ENCODE assay signal across 31 cellular contexts in genomic region chr17:46766493-46767491, GRCh38. TPM values are rescaled to one million over a fixed set of nuclear protein-coding genes. Genes with fewer than 3 reads are reported as not detected.
DNase-seq lines count a peak whose midpoint lies in the region; ATAC-seq, FAIRE-seq and TF ChIP-seq lines count a peak whose summit lies in the region.
"Had no signal": no experiment of that assay in that cellular context is flagged by ENCODE, and none has a peak within 500 bp of the region (broad histone marks: within the 10 kb centered on the region; RNA-seq: fewer than 3 reads in every experiment).

No MANE protein-coding gene starts in this region.

- H2BK120ac ChIP-seq in H1 (replicated peaks; ENCODE audit: low read depth, low read length) (no peak overlapping the region), neuronal stem cell (ENCODE audit: low read depth, low read length) (no peak overlapping the region)

- no peaks in the 10 kb centered on the region for H3K79me2 ChIP-seq in H1 (ENCODE audit: control insufficient read depth in 1 of 2, insufficient read depth in 2 of 2, low read length in 2 of 2)

- H3K27me3 Mint-ChIP-seq in stimulated activated naive B cell treated with anti-CD40 and anti-IgM and Interleukin-4, amounts not matched to agents 10 μg/mL and 1 μg/mL and 100 μg/mL, for 72 hours: peaks cover 0 to 8% of the 10 kb centered on the region in 2 donors
- H3K27me3 Mint-ChIP-seq: stimulated activated memory B cell treated with anti-CD40 and anti-IgM and Interleukin-4, amounts not matched to agents 10 μg/mL and 1 μg/mL and 100 μg/mL, for 72 hours had no signal

- no peak overlapping the region for H4K5ac ChIP-seq in H1 (ENCODE audit: insufficient read length, low read depth, low read length)

- TF ChIP-seq RAD21 in H1 (IDR thresholded peaks at IDR 0.05 in 1 of 2, conservative IDR thresholded peaks at IDR 0.05 in 1 of 2; ENCODE audit: low read depth in 2 of 2, low read length in 2 of 2): no peak

- H3K9ac ChIP-seq in H1 (replicated peaks in 1 of 4; ENCODE audit: extremely low read depth in 1 of 4, low read depth in 3 of 4, low read length in 3 of 4) (no peak overlapping the region), neuronal stem cell (ENCODE audit: low read depth, low read length, poor library complexity) (no peak overlapping the region)
- H3K9ac ChIP-seq: BLaER1, KMS-11 had no signal

- H3K36me3 ChIP-seq in H7 (replicated peaks; ENCODE audit: control insufficient read depth, insufficient read depth, low read length) (no peaks in the 10 kb centered on the region; the same call in 1 of the 2 replicates), H1 (ENCODE audit: control insufficient read depth in 2 of 4, insufficient read depth in 4 of 4, low read length in 3 of 4) (no peaks in the 10 kb centered on the region; a peak in 1 of 8 replicates), neuronal stem cell (replicated peaks in 1 of 2; ENCODE audit: control insufficient read depth in 2 of 2, insufficient read depth in 2 of 2, low read length in 2 of 2) (peaks cover 0 to 77% of the 10 kb centered on the region in 2 donors), gastroesophageal sphincter (no peaks in the 10 kb centered on the region)
- H3K36me3 ChIP-seq: esophagus squamous epithelium, spleen had no signal

- H3K27ac Mint-ChIP-seq in stimulated activated naive B cell treated with anti-CD40 and anti-IgM and Interleukin-4, amounts not matched to agents 10 μg/mL and 1 μg/mL and 100 μg/mL, for 72 hours: no peak overlapping the region
- H3K27ac Mint-ChIP-seq: activated naive CD4-positive, alpha-beta T cell treated with anti-CD3 and anti-CD28 coated beads for 36 hours; stimulated activated memory B cell treated with anti-CD40 and anti-IgM and Interleukin-4, amounts not matched to agents 10 μg/mL and 1 μg/mL and 100 μg/mL, for 72 hours had no signal

- H3K27me3 ChIP-seq in H7 (ENCODE audit: control insufficient read depth, insufficient read depth, low read length) (peaks cover 4% of the 10 kb centered on the region; the same call in 1 of the 2 replicates), H1 (replicated peaks in 1 of 4; ENCODE audit: control insufficient read depth in 3 of 4, extremely low read depth in 1 of 4, insufficient read depth in 3 of 4, low read length in 3 of 4) (peaks cover 20 to 38% (median 36%) of the 10 kb centered on the region in 4 experiments), neuronal stem cell (ENCODE audit: control insufficient read depth in 3 of 3, insufficient read depth in 3 of 3, low read depth in 1 of 3, low read length in 3 of 3) (peaks cover 0 to 4% (median 0%) of the 10 kb centered on the region in 3 experiments), gastroesophageal sphincter (peaks cover under 1% of the 10 kb centered on the region)
- H3K27me3 ChIP-seq: testis had no signal

- no peak overlapping the region for H3K4me3 Mint-ChIP-seq in stimulated activated naive B cell treated with anti-CD40 and anti-IgM and Interleukin-4, amounts not matched to agents 10 μg/mL and 1 μg/mL and 100 μg/mL, for 72 hours
- H3K4me3 Mint-ChIP-seq: activated naive CD4-positive, alpha-beta T cell treated with anti-CD3 and anti-CD28 coated beads for 36 hours; HFFc6; stimulated activated memory B cell treated with anti-CD40 and anti-IgM and Interleukin-4, amounts not matched to agents 10 μg/mL and 1 μg/mL and 100 μg/mL, for 72 hours had no signal

- H4K91ac ChIP-seq in H1 (replicated peaks; ENCODE audit: insufficient read length, low read length) (no peak overlapping the region), neuronal stem cell (ENCODE audit: low read depth, low read length, poor library complexity) (no peak overlapping the region)

- DNase-seq in H7: peak; percentile 52
- peak in 1 of 2 experiments; percentile 40 for DNase-seq in H1 (ENCODE audit: low read depth in 1 of 2, low spot score in 2 of 2)
- no peak for DNase-seq in neuronal stem cell (ENCODE audit: low spot score)
- DNase-seq in NCI-H2171 (lab: John Stamatoyannopoulos, UW): no peak
- no peak for DNase-seq in D721Med (ENCODE audit: insufficient read length, low spot score)
- DNase-seq in stimulated activated naive B cell treated with anti-CD40 and anti-IgM and Interleukin-4, amounts not matched to agents 10 μg/mL and 1 μg/mL and 100 μg/mL, for 72 hours: no peak
- DNase-seq: activated CD4-positive, CD25-positive, alpha-beta regulatory T cell treated with anti-CD3 and anti-CD28 coated beads, Interleukin-2, amount 50 U/mL, for 72 hours; activated naive CD4-positive, alpha-beta T cell treated with anti-CD3 and anti-CD28 coated beads for 36 hours; amniotic stem cell; COR-L47; esophagus squamous epithelium; HFFc6; hypothalamus; NCI-H1436 treated with DMSO at 0.1 percent for 48 hours; NCI-H2107; NCI-H446 treated with DMSO at 0.1 percent for 48 hours; nucleus accumbens; SIG-M5; stimulated activated CD4-positive, alpha-beta T cell treated with anti-CD3 and anti-CD28 coated beads, Interleukin-2, amount 100 ng/mL, for 48 hours; testis had no signal

- TF ChIP-seq CTCF in C4-2B (conservative IDR thresholded peaks at IDR 0.05) (no peak), H1 (IDR thresholded peaks at IDR 0.05; ENCODE audit: control extremely low read depth in 1 of 3, insufficient read depth in 1 of 3, low read depth in 1 of 3, low read length in 3 of 3) (no peak), D721Med (IDR thresholded peaks at IDR 0.05; ENCODE audit: insufficient read depth, missing control alignments) (no peak), gastroesophageal sphincter (IDR thresholded peaks at IDR 0.05) (no peak)

- TF ChIP-seq POLR2A in H1 (IDR thresholded peaks at IDR 0.05; ENCODE audit: control extremely low read depth in 1 of 2, low read depth in 2 of 2, low read length in 2 of 2) (no peak), gastroesophageal sphincter (IDR thresholded peaks at IDR 0.05) (no peak)

- no peak overlapping the region for H3K4me3 ChIP-seq in H7 (ENCODE audit: insufficient read depth, low read depth, low read length)
- H3K4me3 ChIP-seq in H1 (ENCODE audit: extremely low read depth in 1 of 4, insufficient read depth in 2 of 4, low read depth in 3 of 4, low read length in 4 of 4): no peak overlapping the region
- H3K4me3 ChIP-seq in neuronal stem cell (ENCODE audit: low read length in 2 of 2): no peak overlapping the region
- no peak overlapping the region for H3K4me3 ChIP-seq in gastroesophageal sphincter
- H3K4me3 ChIP-seq: BLaER1, coronary artery, esophagus squamous epithelium, spleen, testis had no signal

- H2BK20ac ChIP-seq in H1 (ENCODE audit: low read length): no peak overlapping the region

- peaks cover 3 to 19% of the 10 kb centered on the region in 2 donors for H3K4me1 Mint-ChIP-seq in stimulated activated naive B cell treated with anti-CD40 and anti-IgM and Interleukin-4, amounts not matched to agents 10 μg/mL and 1 μg/mL and 100 μg/mL, for 72 hours

- H3K14ac ChIP-seq in H1 (ENCODE audit: insufficient read length) (no peak overlapping the region), neuronal stem cell (ENCODE audit: low read length) (no peak overlapping the region)

- peaks cover 0 to 15% (median 10%) of the 10 kb centered on the region in 4 experiments; a peak in 6 of 7 replicates for H3K4me1 ChIP-seq in H1 (replicated peaks in 1 of 4; ENCODE audit: control insufficient read depth in 3 of 4, insufficient read depth in 4 of 4, low read length in 3 of 4)
- H3K4me1 ChIP-seq in neuronal stem cell (ENCODE audit: control insufficient read depth in 2 of 2, insufficient read depth in 1 of 2, low read depth in 1 of 2, low read length in 2 of 2): peaks cover 0 to 19% of the 10 kb centered on the region in 2 donors
- H3K4me1 ChIP-seq in gastroesophageal sphincter: peaks cover 0 to 16% (median 0%) of the 10 kb centered on the region in 3 donors

- no peak for ATAC-seq in gastroesophageal sphincter
- ATAC-seq in stimulated activated naive B cell treated with anti-CD40 and anti-IgM and Interleukin-4, amounts not matched to agents 10 μg/mL and 1 μg/mL and 100 μg/mL, for 72 hours (replicated peaks): no peak
- ATAC-seq: stimulated activated memory B cell treated with anti-CD40 and anti-IgM and Interleukin-4, amounts not matched to agents 10 μg/mL and 1 μg/mL and 100 μg/mL, for 72 hours had no signal

- H3K23ac ChIP-seq in H1 (ENCODE audit: insufficient read length) (no peak overlapping the region), neuronal stem cell (ENCODE audit: low read depth, low read length, poor library complexity) (peak overlapping the region; percentile 38)

- peaks cover 3 to 10% of the 10 kb centered on the region in 2 experiments for H4K20me1 ChIP-seq in H1 (replicated peaks in 1 of 2; ENCODE audit: control insufficient read depth in 1 of 2, insufficient read depth in 2 of 2, low read length in 2 of 2)
- H4K20me1 ChIP-seq: BLaER1 had no signal

- no peak overlapping the region for H2BK15ac ChIP-seq in H1 (ENCODE audit: low read length)
- H2BK15ac ChIP-seq in neuronal stem cell (ENCODE audit: low read length): no peak overlapping the region

- POLR2A ChIA-PET in H1 (lab: Charles Lee; ENCODE audit: partially characterized antibody): interaction anchor here (0.7 to 1.0 kb wide), 3 partner anchors 9 to 44 kb away, joined by 3 to 4 read pairs (median 3); no protein-coding TSS in a partner anchor

- H2BK12ac ChIP-seq in H1 (ENCODE audit: low read depth, low read length) (0 out of 2 replicates have a peak overlapping the region, but pooled peaks have one; percentile 27), neuronal stem cell (ENCODE audit: low read length) (no peak overlapping the region)

- H2AK5ac ChIP-seq in H1 (ENCODE audit: low read depth, low read length) (0 out of 2 replicates have a peak overlapping the region, but pooled peaks have one; percentile 30), neuronal stem cell (ENCODE audit: low read depth, low read length) (no peak overlapping the region)

- H3K56ac ChIP-seq in H1 (replicated peaks; ENCODE audit: insufficient read length, low read depth, low read length): no peak overlapping the region

- no peak overlapping the region for H3K4me2 ChIP-seq in H1 (ENCODE audit: insufficient read depth in 1 of 2, low read depth in 2 of 2, low read length in 2 of 2)
- no peak overlapping the region for H3K4me2 ChIP-seq in neuronal stem cell (ENCODE audit: insufficient read depth, low read length, poor library complexity, severe bottlenecking)
- H3K4me2 ChIP-seq: BLaER1, KMS-11 had no signal

- H3K4ac ChIP-seq in H1 (replicated peaks; ENCODE audit: insufficient read length, low read depth, low read length) (no peak overlapping the region), neuronal stem cell (ENCODE audit: low read length) (peak overlapping the region; percentile 30)

- H4K8ac ChIP-seq in H1 (ENCODE audit: extremely low read depth, insufficient read depth, low read length) (no peak overlapping the region; the same call in 1 of the 2 replicates), neuronal stem cell (ENCODE audit: low read depth, low read length) (no peak overlapping the region)

- peak overlapping the region; percentile 2; the same call in 1 of the 2 replicates for H3K27ac ChIP-seq in C4-2B
- H3K27ac ChIP-seq in H1 (ENCODE audit: low read depth, low read length): no peak overlapping the region
- no peak overlapping the region for H3K27ac ChIP-seq in neuronal stem cell (replicated peaks; ENCODE audit: low read length)
- H3K27ac ChIP-seq in gastroesophageal sphincter: no peak overlapping the region
- H3K27ac ChIP-seq: BLaER1, coronary artery, esophagus squamous epithelium, KMS-11, spleen, testis had no signal

- 86% methylated on average over 21 of the region's 21 CpGs; no CpG with 5 or more reads in 1 of the 2 experiments for WGBS in H1 (ENCODE audit: extremely low coverage in 1 of 2, insufficient coverage in 1 of 2, insufficient read length in 1 of 2, insufficient replicate concordance in 2 of 2, low coverage in 1 of 2, low lambda C conversion rate in 2 of 2, missing lambda C conversion rate in 1 of 2), 2 experiments
- WGBS in neuronal stem cell (ENCODE audit: extremely low coverage in 2 of 2, insufficient read length in 2 of 2, insufficient replicate concordance in 1 of 2), 2 donors: no CpG with 5 or more reads among the region's 21 CpGs
- WGBS in gastroesophageal sphincter (ENCODE audit: low coverage in 1 of 2), 2 donors: 93 to 94% methylated on average over 3 to 9 of the region's 21 CpGs

- peaks cover 0 to 2% of the 10 kb centered on the region in 2 donors for H3K36me3 Mint-ChIP-seq in stimulated activated naive B cell treated with anti-CD40 and anti-IgM and Interleukin-4, amounts not matched to agents 10 μg/mL and 1 μg/mL and 100 μg/mL, for 72 hours
- H3K36me3 Mint-ChIP-seq: stimulated activated memory B cell treated with anti-CD40 and anti-IgM and Interleukin-4, amounts not matched to agents 10 μg/mL and 1 μg/mL and 100 μg/mL, for 72 hours had no signal

- H2AFZ ChIP-seq in H1 (ENCODE audit: low read length) (no peak overlapping the region), neuronal stem cell (ENCODE audit: low read length) (no peak overlapping the region)

- TF ChIP-seq EP300 in H1 (IDR thresholded peaks at IDR 0.05; ENCODE audit: borderline replicate concordance in 1 of 2, low read depth in 2 of 2, low read length in 2 of 2) (no peak), gastroesophageal sphincter (IDR thresholded peaks at IDR 0.05) (no peak)

- CTCF ChIA-PET in H1 (lab: Charles Lee; ENCODE audit: partially characterized antibody): interaction anchor here (0.6 to 1.7 kb wide), 11 partner anchors 10 to 108 kb away, joined by 3 to 6 read pairs (median 3); no protein-coding TSS in a partner anchor

- H3K9me3 ChIP-seq in H1 (ENCODE audit: insufficient read depth in 2 of 2, low read depth in 1 of 2, low read length in 1 of 2) (no peaks in the 10 kb centered on the region; a peak in 1 of 4 replicates), neuronal stem cell (replicated peaks in 1 of 2; ENCODE audit: control insufficient read depth in 2 of 2, insufficient read depth in 1 of 2, low read depth in 1 of 2, low read length in 2 of 2) (no peaks in the 10 kb centered on the region), gastroesophageal sphincter (no peaks in the 10 kb centered on the region)
- H3K9me3 ChIP-seq: BLaER1, esophagus squamous epithelium, spleen, testis had no signal

- H3K18ac ChIP-seq in H1 (ENCODE audit: extremely low read depth, low read length) (no peak overlapping the region), neuronal stem cell (ENCODE audit: low read length) (peak overlapping the region; percentile 11)

- H2BK5ac ChIP-seq in H1 (ENCODE audit: low read depth, low read length) (no peak overlapping the region), neuronal stem cell (ENCODE audit: low read length) (no peak overlapping the region)

- no peaks in the 10 kb centered on the region for H3K79me1 ChIP-seq in H1 (ENCODE audit: low read depth, low read length)
- H3K79me1 ChIP-seq in neuronal stem cell (ENCODE audit: low read depth, low read length): no peaks in the 10 kb centered on the region

- H3K9me3 Mint-ChIP-seq in stimulated activated naive B cell treated with anti-CD40 and anti-IgM and Interleukin-4, amounts not matched to agents 10 μg/mL and 1 μg/mL and 100 μg/mL, for 72 hours: no peaks in the 10 kb centered on the region
- H3K9me3 Mint-ChIP-seq: activated naive CD4-positive, alpha-beta T cell treated with anti-CD3 and anti-CD28 coated beads for 36 hours; HFFc6; stimulated activated memory B cell treated with anti-CD40 and anti-IgM and Interleukin-4, amounts not matched to agents 10 μg/mL and 1 μg/mL and 100 μg/mL, for 72 hours had no signal

- peaks cover 6% of the 10 kb centered on the region; the same call in 1 of the 2 replicates for H3K23me2 ChIP-seq in H1 (ENCODE audit: low read depth, low read length)

- no peak for FAIRE-seq in H1 (lab: Jason Lieb, UNC)
- FAIRE-seq in D721Med (lab: Jason Lieb, UNC): no peak
- FAIRE-seq: bronchial epithelial cell, frontal cortex, GM12892 had no signal

RNA-seq across cellular contexts. Expression of gene WNT3, which starts 51.7 kb away (rescaled TPM):
- 29.9 and 31.9 TPM in 2 replicates for total RNA-seq in H7 (2014; rRNA removed; shearing (Covaris generic))
- total RNA-seq in H1 (2021; fragmentation: NEBNext Ultra II Directional; extraction: Animal tissue kit (Norgen Biotek cat#: 25700)): 1.3 and 2.0 TPM in 2 replicates
- polyA plus RNA-seq in H1 (2011; rRNA removed): 0.56 and 0.96 TPM in 2 replicates
- 1.00 TPM for polyA plus RNA-seq in H1 (2011; cell fraction: cytosol; rRNA removed)
- polyA plus RNA-seq in H1 (2011; cell fraction: nucleus; rRNA removed): 1.2 TPM
- 0.40 to 1.3 TPM (median 0.77 TPM) in 4 replicates for polyA plus RNA-seq in H1 (2012, experiment 1 of 2)
- polyA plus RNA-seq in H1 (2012, experiment 2 of 2): 0.76 TPM
- 5.2 TPM for polyA plus RNA-seq in H1 (2013, experiment 1 of 2)
- 6.7 TPM for polyA plus RNA-seq in H1 (2013, experiment 2 of 2)
- polyA minus RNA-seq in H1 (2011; rRNA and poly(A)+ RNA removed): 0.71 and 0.91 TPM in 2 replicates
- polyA minus RNA-seq in H1 (2011; cell fraction: cytosol; rRNA and poly(A)+ RNA removed): 0.66 TPM
- polyA minus RNA-seq in H1 (2011; cell fraction: nucleus; rRNA and poly(A)+ RNA removed): 0.60 TPM
- polyA plus RNA-seq in neuronal stem cell (2013, experiment 1 of 2): 6.1 TPM
- polyA plus RNA-seq in neuronal stem cell (2013, experiment 2 of 2): 6.0 TPM
- 1 to 10 TPM in 2 of 4 donors, under 1 TPM in 2; 0.62 to 1.4 (median 0.99) TPM for total RNA-seq in gastroesophageal sphincter
- total RNA-seq: activated naive CD4-positive, alpha-beta T cell treated with anti-CD3 and anti-CD28 coated beads for 36 hours; T-helper 1 cell treated with Interleukin-12 subunit alpha and Interleukin-12 subunit beta and Interleukin-4 antibody, amounts not matched to agents 30 ng/mL and 1 ng/mL, for 36 hours had no signal

Comparison
In these comparisons a context has a peak if more than half of its experiments do, and no peak if none do; other contexts are left out.
1. RNA of gene WNT3, which starts 51.7 kb away (total RNA-seq): 29.9 to 31.9 TPM in H7; 1.3 to 2.0 TPM in H1 and 0.62 to 1.4 TPM in gastroesophageal sphincter; every median in the first group is over 10 times any median in the second.